ENCODE assay signal across 1 cellular context in genomic region chr5:2278825-2279224, GRCh38.
TF ChIP-seq lines count a peak whose summit lies in the region.

No MANE protein-coding gene starts in this region.

TF ChIP-seq in K562, 482 proteins besides CTCF, POLR2A, EP300 and RAD21:
- TF ChIP-seq PBX2 (CRISPR knock-in tag; IDR thresholded peaks at IDR 0.05; ENCODE audit: low read depth), result no peak
- 0 out of 2 replicates have a peak, but pooled peaks have one; percentile 8 for TF ChIP-seq PBX2 (tag; conservative IDR thresholded peaks at IDR 0.05; ENCODE audit: low read depth)
- peak; percentile 54; the same call in 1 of the 2 replicates for TF ChIP-seq PKNOX1 (IDR thresholded peaks at IDR 0.05)
- TF ChIP-seq MEIS2 (IDR thresholded peaks at IDR 0.05; ENCODE audit: partially characterized antibody), result peak; percentile 41
- no peak for TF ChIP-seq EZH2 (IDR thresholded peaks at IDR 0.05; ENCODE audit: borderline replicate concordance, low read depth, low read length)
- TF ChIP-seq NFYB (IDR thresholded peaks at IDR 0.05; ENCODE audit: extremely low read depth, insufficient read length), result no peak
- TF ChIP-seq NKRF (IDR thresholded peaks at IDR 0.05; ENCODE audit: borderline replicate concordance), result no peak
